8 cellular contexts compared by ENCODE assay signal in genomic region chr11:125063429-125064043, GRCh38.
DNase-seq lines count a peak whose midpoint lies in the region; ATAC-seq and TF ChIP-seq lines count a peak whose summit lies in the region.

No MANE protein-coding gene starts in this region.

- TF ChIP-seq CTCF in GM10248 (IDR thresholded peaks at IDR 0.05; ENCODE audit: control extremely low read depth, extremely low read depth, low read depth, missing control alignments) (no peak), NB4 (IDR thresholded peaks at IDR 0.05; ENCODE audit: low read depth, low read length) (no peak)

- POLR2A ChIA-PET in GM10248 (lab: Yijun Ruan, JAX): interaction anchor here (1.1 kb wide), 1 partner anchor 48 kb away, joined by 4 read pairs; the partner anchor contains the start of gene TMEM218

- peak overlapping the region; percentile 69 for H3K4me3 ChIP-seq in NB4 (ENCODE audit: low read depth, low read length)
- peak overlapping the region; percentile 63 to 70 for H3K4me3 ChIP-seq in muscle layer of colon (ENCODE audit: low read depth in 1 of 2, low read length in 2 of 2)

- CTCF ChIA-PET in GM10248 (lab: Yijun Ruan, JAX): interaction anchor here (1.0 to 3.0 kb wide), 12 partner anchors 9 to 102 kb away, joined by 3 to 9 read pairs (median 4); no protein-coding TSS in a partner anchor

- TF ChIP-seq POLR2A in NB4 (IDR thresholded peaks at IDR 0.05; ENCODE audit: extremely low read depth, insufficient read length): no peak

- H3K9ac ChIP-seq in muscle layer of colon (ENCODE audit: low read length): no peak overlapping the region

- H3K4me3 Mint-ChIP-seq in effector memory CD8-positive, alpha-beta T cell: peak overlapping the region; percentile 88 to 89

- no peaks in the 10 kb centered on the region for H3K9me3 Mint-ChIP-seq in effector memory CD8-positive, alpha-beta T cell

- H3K27ac Mint-ChIP-seq in effector memory CD8-positive, alpha-beta T cell: peak overlapping the region; percentile 55 to 82

- peaks cover 0 to 5% of the 10 kb centered on the region in 2 donors for H3K27me3 ChIP-seq in muscle layer of colon (ENCODE audit: control insufficient read depth in 1 of 2, insufficient read depth in 2 of 2, low read length in 2 of 2)

- H3K9me3 ChIP-seq in muscle layer of colon (ENCODE audit: low read length): no peaks in the 10 kb centered on the region

- peak; percentile 5 for ATAC-seq in GM21576 (IDR thresholded peaks at IDR 0.05; ENCODE audit: unreplicated experiment)
- peak; percentile 21 for ATAC-seq in effector memory CD8-positive, alpha-beta T cell (replicated peaks)

- no peaks in the 10 kb centered on the region for H3K36me3 ChIP-seq in muscle layer of colon (ENCODE audit: insufficient read depth, low read length)

- no peaks in the 10 kb centered on the region for H3K36me3 Mint-ChIP-seq in effector memory CD8-positive, alpha-beta T cell (ENCODE audit: insufficient read depth)

- peaks cover 4 to 6% of the 10 kb centered on the region in 2 donors for H3K4me1 Mint-ChIP-seq in effector memory CD8-positive, alpha-beta T cell (ENCODE audit: low read depth in 2 of 2)

- H3K27me3 Mint-ChIP-seq in effector memory CD8-positive, alpha-beta T cell: peaks cover 0 to 22% of the 10 kb centered on the region in 2 donors

- H3K27ac ChIP-seq in muscle layer of colon (ENCODE audit: low read depth, low read length): no peak overlapping the region

- DNase-seq in GM10248 (ENCODE audit: extremely low spot score) (peak; percentile 50), NB4 (ENCODE audit: low read depth) (peak; percentile 64), AG08395 (ENCODE audit: low spot score) (no peak), SW 1271 (lab: John Stamatoyannopoulos, UW) (no peak)
- no peak for DNase-seq in effector memory CD8-positive, alpha-beta T cell
- DNase-seq in effector CD8-positive, alpha-beta T cell (lab: John Stamatoyannopoulos, UW): no peak

- peaks cover 6% of the 10 kb centered on the region for H3K4me1 ChIP-seq in muscle layer of colon (ENCODE audit: insufficient read depth, low read length)

Comparison
In these comparisons a context has a peak if more than half of its experiments do, and no peak if none do; other contexts are left out.
1. DNase-seq: peak in GM10248 (single experiment) and NB4 (single experiment); none in effector memory CD8-positive, alpha-beta T cell (0 of 3), AG08395 (single experiment), effector CD8-positive, alpha-beta T cell (single experiment) and SW 1271 (0 of 2).